Comparison of ENCODE assay signal across 2 cellular contexts in genomic region chr18:61865466-61866165, GRCh38.
TF ChIP-seq lines count a peak whose summit lies in the region.

No MANE protein-coding gene starts in this region.

TF ChIP-seq in liver, 16 proteins besides CTCF, POLR2A, EP300 and RAD21:
- peak; percentile 9 for TF ChIP-seq SP1 (IDR thresholded peaks at IDR 0.05)
- TF ChIP-seq RXRA (IDR thresholded peaks at IDR 0.05): peak in 1 of 2 donors; percentile 6
- no peak for TF ChIP-seq ATF3 (IDR thresholded peaks at IDR 0.05)
- TF ChIP-seq HNF4A (conservative IDR thresholded peaks at IDR 0.05): peak; percentile 66 to 77
- TF ChIP-seq HNF4G (IDR thresholded peaks at IDR 0.05): peak; percentile 44

TF ChIP-seq in HepG2, 621 proteins besides CTCF, POLR2A, EP300 and RAD21:
- no peak for TF ChIP-seq ZNF629 (CRISPR knock-in tag; conservative IDR thresholded peaks at IDR 0.05)
- no peak for TF ChIP-seq ZBTB8A (CRISPR knock-in tag; IDR thresholded peaks at IDR 0.05; ENCODE audit: borderline replicate concordance, low read depth)
- TF ChIP-seq IKZF1 (IDR thresholded peaks at IDR 0.05): no peak
- no peak for TF ChIP-seq HOMEZ (CRISPR knock-in tag; IDR thresholded peaks at IDR 0.05; ENCODE audit: low read depth)
- TF ChIP-seq SALL1 (CRISPR knock-in tag; IDR thresholded peaks at IDR 0.05): no peak
- TF ChIP-seq ZHX1 (CRISPR knock-in tag; IDR thresholded peaks at IDR 0.05; ENCODE audit: low read depth): no peak
- no peak for TF ChIP-seq MAFF (IDR thresholded peaks at IDR 0.05; ENCODE audit: low read depth, low read length)
- no peak for TF ChIP-seq MLX (CRISPR knock-in tag; IDR thresholded peaks at IDR 0.05)
- no peak for TF ChIP-seq NRL (CRISPR knock-in tag; IDR thresholded peaks at IDR 0.05; ENCODE audit: borderline replicate concordance)
- no peak for TF ChIP-seq GABPA (IDR thresholded peaks at IDR 0.05; ENCODE audit: low read depth, low read length)
- no peak for TF ChIP-seq GABPA (CRISPR knock-in tag; IDR thresholded peaks at IDR 0.05; ENCODE audit: low read depth)
